23 cellular contexts compared by ENCODE assay signal in genomic region chr20:45995213-45996097, GRCh38. TPM values are rescaled to one million over a fixed set of nuclear protein-coding genes. Genes with fewer than 3 reads are reported as not detected.
DNase-seq lines count a peak whose midpoint lies in the region; ATAC-seq, FAIRE-seq and TF ChIP-seq lines count a peak whose summit lies in the region.
"Had no signal": no experiment of that assay in that cellular context is flagged by ENCODE, and none has a peak within 500 bp of the region (broad histone marks: within the 10 kb centered on the region; RNA-seq: fewer than 3 reads in every experiment).

No MANE protein-coding gene starts in this region.

- no peaks in the 10 kb centered on the region for H3K9me3 Mint-ChIP-seq in T-helper 2 cell treated with Interferon-gamma antibody and Interleukin-4, amounts not matched to agents 5 μg/mL and 100 μg/mL, for 36 hours
- H3K9me3 Mint-ChIP-seq: activated B cell treated with CpG ODN at 0.5 μM for 24 hours; activated CD4-positive, alpha-beta memory T cell treated with anti-CD3 and anti-CD28 coated beads for 36 hours; immature natural killer cell had no signal

- H3K4me1 ChIP-seq in A549: peaks cover 27% of the 10 kb centered on the region

- peak overlapping the region; percentile 49 for H3K4me2 ChIP-seq in A549

- H3K4me3 Mint-ChIP-seq in T-helper 2 cell treated with Interferon-gamma antibody and Interleukin-4, amounts not matched to agents 5 μg/mL and 100 μg/mL, for 36 hours: no peak overlapping the region
- H3K4me3 Mint-ChIP-seq: activated B cell treated with CpG ODN at 0.5 μM for 24 hours; activated CD4-positive, alpha-beta memory T cell treated with anti-CD3 and anti-CD28 coated beads for 36 hours had no signal

- DNase-seq in A549 (ENCODE audit: low read depth in 1 of 2, low spot score in 1 of 2) (peak in 1 of 2 experiments; percentile 50), NCI-H526 treated with DMSO at 0.1 percent for 48 hours (lab: John Stamatoyannopoulos, UW) (peak; percentile 80), epithelial cell of esophagus (ENCODE audit: low read depth) (peak; percentile 50), NAMALWA (ENCODE audit: low spot score) (no peak), MG63 (no peak)
- DNase-seq in T-helper 2 cell treated with Interferon-gamma antibody and Interleukin-4, amounts not matched to agents 5 μg/mL and 100 μg/mL, for 36 hours (ENCODE audit: low spot score): no peak
- DNase-seq: activated B cell treated with CpG ODN at 0.5 μM for 24 hours, activated gamma-delta T cell treated with Interleukin-2 at 50 U/mL for 16 hours, AML-193, Calu3, dermis blood vessel endothelial cell, immature natural killer cell, NCI-H1436, SHP77 treated with DMSO at 0.1 percent for 48 hours, spleen, T-helper 2 cell, upper lobe of left lung had no signal

- no peaks in the 10 kb centered on the region for H3K9me3 ChIP-seq in A549
- H3K9me3 ChIP-seq in MG63: no peaks in the 10 kb centered on the region
- H3K9me3 ChIP-seq: spleen, upper lobe of left lung had no signal

- H3K27me3 ChIP-seq in MG63: 0 out of 2 replicates have a peak, but pooled peaks cover 2% of the 10 kb centered on the region
- H3K27me3 ChIP-seq: upper lobe of left lung had no signal

- H3K27ac ChIP-seq in A549 (peak overlapping the region in 1 of 2 experiments; percentile 57; a peak in 3 of 6 replicates), C4-2B (peak overlapping the region; percentile 82)
- H3K27ac ChIP-seq: spleen, upper lobe of left lung had no signal

- TF ChIP-seq POLR2A in A549 (IDR thresholded peaks at IDR 0.05; ENCODE audit: low read length): no peak

- POLR2A ChIA-PET in A549 (lab: Yijun Ruan, JAX): no interaction called here

- no peak overlapping the region for H3K4me3 ChIP-seq in A549
- no peak overlapping the region for H3K4me3 ChIP-seq in epithelial cell of esophagus (ENCODE audit: low read length)
- no peak overlapping the region for H3K4me3 ChIP-seq in MG63
- H3K4me3 ChIP-seq: spleen, upper lobe of left lung had no signal

- ATAC-seq in A549: peak in 1 of 2 experiments; percentile 14; a peak in 2 of 6 replicates
- ATAC-seq: HCT116 had no signal

- WGBS in A549 (ENCODE audit: missing lambda C conversion rate): 60% methylated on average over 11 of the region's 11 CpGs

- no peak for TF ChIP-seq EP300 in A549 (IDR thresholded peaks at IDR 0.05)

- peaks cover 39% of the 10 kb centered on the region for H3K4me1 Mint-ChIP-seq in T-helper 2 cell treated with Interferon-gamma antibody and Interleukin-4, amounts not matched to agents 5 μg/mL and 100 μg/mL, for 36 hours (ENCODE audit: low read depth)

- H3K27ac Mint-ChIP-seq in T-helper 2 cell treated with Interferon-gamma antibody and Interleukin-4, amounts not matched to agents 5 μg/mL and 100 μg/mL, for 36 hours: no peak overlapping the region
- H3K27ac Mint-ChIP-seq: activated B cell treated with CpG ODN at 0.5 μM for 24 hours; activated CD4-positive, alpha-beta memory T cell treated with anti-CD3 and anti-CD28 coated beads for 36 hours had no signal

- H3K36me3 Mint-ChIP-seq in T-helper 2 cell treated with Interferon-gamma antibody and Interleukin-4, amounts not matched to agents 5 μg/mL and 100 μg/mL, for 36 hours (ENCODE audit: low read depth): no peaks in the 10 kb centered on the region
- H3K36me3 Mint-ChIP-seq: activated CD4-positive, alpha-beta memory T cell treated with anti-CD3 and anti-CD28 coated beads for 36 hours had no signal

- CTCF ChIA-PET in A549 (lab: Yijun Ruan, JAX): interaction anchor here (0.6 to 22.4 kb wide), 5 partner anchors 1 to 216 kb away, joined by 3 to 450 read pairs (median 6); partner anchors contain the start of gene MMP9

- H3K27me3 Mint-ChIP-seq in T-helper 2 cell treated with Interferon-gamma antibody and Interleukin-4, amounts not matched to agents 5 μg/mL and 100 μg/mL, for 36 hours (ENCODE audit: low read depth): peaks cover 22% of the 10 kb centered on the region
- H3K27me3 Mint-ChIP-seq: activated CD4-positive, alpha-beta memory T cell treated with anti-CD3 and anti-CD28 coated beads for 36 hours had no signal

- no peaks in the 10 kb centered on the region for H3K36me3 ChIP-seq in MG63
- H3K36me3 ChIP-seq: spleen, upper lobe of left lung had no signal

- FAIRE-seq in A549 (lab: Jason Lieb, UNC): no peak

- TF ChIP-seq CTCF in A549 (IDR thresholded peaks at IDR 0.05): no peak
- no peak for TF ChIP-seq CTCF in C4-2B (conservative IDR thresholded peaks at IDR 0.05)
- no peak for TF ChIP-seq CTCF in epithelial cell of esophagus (IDR thresholded peaks at IDR 0.05; ENCODE audit: insufficient read depth, low read depth, low read length, missing control alignments)

- TF ChIP-seq RAD21 in A549 (conservative IDR thresholded peaks at IDR 0.05 in 1 of 2, IDR thresholded peaks at IDR 0.05 in 1 of 2): no peak

TF ChIP-seq in A549, 52 proteins besides CTCF, POLR2A, EP300 and RAD21:
- TF ChIP-seq BHLHE40 (IDR thresholded peaks at IDR 0.05; ENCODE audit: low read depth, low read length) (no peak), BCL3 (IDR thresholded peaks at IDR 0.05) (no peak), RFX5 (IDR thresholded peaks at IDR 0.05) (no peak), MAFK (IDR thresholded peaks at IDR 0.05; ENCODE audit: partially characterized antibody) (peak; percentile 2)

RNA-seq across cellular contexts. Expression of gene MMP9, which starts 13.3 kb away (rescaled TPM):
- polyA plus RNA-seq in A549 (2011; rRNA removed) (0.09 and 0.12 TPM in 2 replicates), A549 (2017; fragmentation: RNase III; extraction: RNeasy Plus Mini Kit Qiagen cat#74134 plus additional on column Dnase treatment) (0.06 to 0.34 TPM (median 0.24 TPM) in 3 replicates)
- polyA plus RNA-seq in A549 (2012; cell fraction: cytosol; rRNA removed): 0.14 and 0.16 TPM in 2 replicates
- polyA plus RNA-seq in A549 (2012; cell fraction: nucleus; rRNA removed): 0.43 and 0.44 TPM in 2 replicates
- 0.21 TPM in 1 of 2 replicates, not detected in the other for polyA minus RNA-seq in A549 (2011; rRNA and poly(A)+ RNA removed)
- total RNA-seq in MG63 (2014; rRNA removed; shearing (Covaris generic); ENCODE audit: low replicate concordance): 0.07 TPM in 1 of 2 replicates, not detected in the other
- total RNA-seq: Calu3, dermis blood vessel endothelial cell, LHCN-M2, NCI-H460 had no signal

RNA-seq across cellular contexts. Expression of gene ZNF335, which starts 23.5 kb away (rescaled TPM):
- polyA plus RNA-seq in A549 (2011; rRNA removed) (7.3 and 8.4 TPM in 2 replicates), A549 (2017; fragmentation: RNase III; extraction: RNeasy Plus Mini Kit Qiagen cat#74134 plus additional on column Dnase treatment) (9.1 to 10.3 TPM (median 9.3 TPM) in 3 replicates)
- 15.0 and 17.8 TPM in 2 replicates for polyA plus RNA-seq in A549 (2012; cell fraction: cytosol; rRNA removed)
- polyA plus RNA-seq in A549 (2012; cell fraction: nucleus; rRNA removed): 58.4 and 78.4 TPM in 2 replicates
- 22.3 and 31.1 TPM in 2 replicates for polyA minus RNA-seq in A549 (2011; rRNA and poly(A)+ RNA removed)
- total RNA-seq in MG63 (2014; rRNA removed; shearing (Covaris generic); ENCODE audit: low replicate concordance): 8.7 and 9.5 TPM in 2 replicates

RNA-seq across cellular contexts. Expression of gene SLC12A5, which starts 33.6 kb away (rescaled TPM):
- 3.0 and 3.5 TPM in 2 replicates for polyA plus RNA-seq in A549 (2011; rRNA removed)
- polyA plus RNA-seq in A549 (2012; cell fraction: cytosol; rRNA removed): 12.7 and 14.6 TPM in 2 replicates
- 6.4 and 6.7 TPM in 2 replicates for polyA plus RNA-seq in A549 (2012; cell fraction: nucleus; rRNA removed)
- polyA plus RNA-seq in A549 (2017; fragmentation: RNase III; extraction: RNeasy Plus Mini Kit Qiagen cat#74134 plus additional on column Dnase treatment): 10.8 to 11.7 TPM (median 11.5 TPM) in 3 replicates
- polyA minus RNA-seq in A549 (2011; rRNA and poly(A)+ RNA removed): 2.9 and 4.9 TPM in 2 replicates
- total RNA-seq in MG63 (2014; rRNA removed; shearing (Covaris generic); ENCODE audit: low replicate concordance): 0.15 and 0.72 TPM in 2 replicates
- total RNA-seq: activated B cell treated with CpG ODN at 0.5 μM for 24 hours, Daoy, NCI-H460 had no signal

Comparison
In these comparisons a context has a peak if more than half of its experiments do, and no peak if none do; other contexts are left out.
1. DNase-seq: peak in NCI-H526 treated with DMSO at 0.1 percent for 48 hours (single experiment) and epithelial cell of esophagus (single experiment); none in NAMALWA (single experiment), MG63 (single experiment) and T-helper 2 cell treated with Interferon-gamma antibody and Interleukin-4, amounts not matched to agents 5 μg/mL and 100 μg/mL, for 36 hours (single experiment).